Comparison of ENCODE assay signal across 27 cellular contexts in the genomic region with DNA sequence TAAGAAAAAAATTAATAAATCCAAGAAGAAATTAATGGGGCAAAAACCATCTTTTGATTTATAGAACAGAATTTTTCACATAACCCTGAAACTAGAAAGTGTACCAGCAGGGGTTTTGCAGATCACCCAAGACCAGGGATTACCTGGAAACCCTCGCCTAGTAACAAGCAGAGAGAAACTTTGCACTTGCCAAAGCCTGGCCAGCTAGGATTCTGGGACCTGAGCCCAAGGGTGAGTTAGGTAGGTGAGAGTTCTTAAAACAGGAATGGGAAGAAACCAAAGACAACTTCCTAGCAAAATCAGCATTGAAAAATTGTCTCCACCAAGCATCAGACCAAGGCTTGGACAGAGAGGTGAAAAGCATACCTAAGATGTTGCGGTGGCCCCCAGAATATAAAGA.
"Had no signal": no experiment of that assay in that cellular context is flagged by ENCODE, and none has a peak within 500 bp of the region (broad histone marks: within the 10 kb centered on the region; RNA-seq: fewer than 3 reads in every experiment).

No MANE protein-coding gene starts in this region.

- H3K4me1 ChIP-seq: adrenal gland, ascending aorta, breast epithelium had no signal

- ATAC-seq: activated CD4-positive, alpha-beta T cell treated with anti-CD3 and anti-CD28 coated beads for 36 hours; activated CD8-positive, alpha-beta memory T cell treated with anti-CD3 and anti-CD28 coated beads, Interleukin-2, amount 10 ng/mL, durations not matched to agents 7 days and 5 days; activated CD8-positive, alpha-beta T cell treated with anti-CD3 and anti-CD28 coated beads, Interleukin-2, amount 10 ng/mL, durations not matched to agents 7 days and 5 days; activated naive CD8-positive, alpha-beta T cell treated with anti-CD3 and anti-CD28 coated beads, Interleukin-2, amount 50 U/mL, for 24 hours; esophagus mucosa had no signal

- FAIRE-seq: frontal cortex had no signal

- H3K27ac ChIP-seq: adrenal gland, ascending aorta, breast epithelium, cardiac muscle cell, coronary artery, dorsolateral prefrontal cortex had no signal

- H3K36me3 ChIP-seq: adrenal gland, ascending aorta, breast epithelium, cardiac muscle cell had no signal

- H3K4me3 ChIP-seq: adrenal gland, ascending aorta, breast epithelium, cardiac muscle cell, coronary artery, dorsolateral prefrontal cortex had no signal

- H3K27me3 ChIP-seq: adrenal gland, ascending aorta, breast epithelium, cardiac muscle cell, dorsolateral prefrontal cortex had no signal

- H3K9me3 ChIP-seq: adrenal gland, ascending aorta, breast epithelium had no signal

- DNase-seq: activated CD4-positive, alpha-beta memory T cell treated with anti-CD3 and anti-CD28 coated beads for 36 hours; activated CD4-positive, alpha-beta T cell treated with anti-CD3 and anti-CD28 coated beads for 36 hours; activated CD4-positive, alpha-beta T cell treated with anti-CD3 and anti-CD28 coated beads, Interleukin-2, amount 10 ng/mL, durations not matched to agents 24 days and 14 days; activated CD4-positive, CD25-positive, alpha-beta regulatory T cell; activated CD4-positive, CD25-positive, alpha-beta regulatory T cell treated with anti-CD3 and anti-CD28 coated beads, Interleukin-2, amount 50 U/mL, for 72 hours; activated CD8-positive, alpha-beta memory T cell treated with anti-CD3 and anti-CD28 coated beads, Interleukin-2, amount 10 ng/mL, durations not matched to agents 7 days and 5 days; activated CD8-positive, alpha-beta memory T cell treated with anti-CD3 and anti-CD28 coated beads, Interleukin-2, amount 50 U/mL, for 4 hours; activated CD8-positive, alpha-beta T cell treated with anti-CD3 and anti-CD28 coated beads, Interleukin-2, amount 10 ng/mL, durations not matched to agents 7 days and 5 days; activated effector memory CD4-positive, alpha-beta T cell treated with anti-CD3 and anti-CD28 coated beads, Interleukin-2, amount 50 U/mL, for 16 hours; activated naive CD4-positive, alpha-beta T cell treated with anti-CD3 and anti-CD28 coated beads for 36 hours; activated naive CD8-positive, alpha-beta T cell treated with anti-CD3 and anti-CD28 coated beads for 36 hours; activated naive CD8-positive, alpha-beta T cell treated with anti-CD3 and anti-CD28 coated beads, Interleukin-2, amount 50 U/mL, for 24 hours; activated T-cell treated with anti-CD3 and anti-CD28 coated beads, Interleukin-2, amount 50 U/mL, for 1 hour; activated T-cell treated with anti-CD3 and anti-CD28 coated beads, Interleukin-2, amount 50 U/mL, for 48 hours; adrenal gland; amygdala; dorsolateral prefrontal cortex; effector memory CD4-positive, alpha-beta T cell; endodermal cell; foreskin fibroblast; T-helper 2 cell had no signal
